30 cellular contexts compared by ENCODE assay signal in the genomic region with DNA sequence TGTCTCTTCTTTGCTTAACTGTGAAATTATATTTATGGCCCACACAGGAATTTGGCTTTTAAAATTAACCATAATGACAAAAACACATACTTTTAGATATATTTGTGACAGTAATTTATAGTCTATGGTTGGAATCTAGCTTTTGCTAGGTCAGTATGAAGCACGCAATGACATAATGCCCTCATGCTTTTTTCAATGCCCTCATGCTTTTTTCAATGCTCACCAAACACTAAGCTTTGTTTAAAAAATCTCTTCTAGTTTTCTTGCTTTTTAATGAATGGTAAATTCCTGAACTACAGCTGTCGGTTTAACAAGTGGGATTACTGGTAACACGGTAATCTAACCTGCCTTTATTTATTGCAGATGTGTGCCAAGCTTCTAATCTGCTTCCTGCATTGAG. TPM values are rescaled to one million over a fixed set of nuclear protein-coding genes. Genes with fewer than 3 reads are reported as not detected.
"Had no signal": no experiment of that assay in that cellular context is flagged by ENCODE, and none has a peak within 500 bp of the region (broad histone marks: within the 10 kb centered on the region; RNA-seq: fewer than 3 reads in every experiment).

No MANE protein-coding gene starts in this region.

- H3K4me3 Mint-ChIP-seq: dendritic cell treated with granulocyte-macrophage colony-stimulating factor and Interleukin-4, amounts not matched to agents 40 ng/mL and 50 ng/mL, for 4 days; effector memory CD8-positive, alpha-beta T cell; endodermal cell had no signal

- H3K9me3 Mint-ChIP-seq: dendritic cell treated with granulocyte-macrophage colony-stimulating factor and Interleukin-4, amounts not matched to agents 40 ng/mL and 50 ng/mL, for 4 days; effector memory CD8-positive, alpha-beta T cell; endodermal cell had no signal

- H3K27ac ChIP-seq: colonic mucosa, coronary artery, dorsolateral prefrontal cortex, epithelial cell of prostate, esophagus muscularis mucosa, esophagus squamous epithelium, foreskin keratinocyte, gastrocnemius medialis, gastroesophageal sphincter, heart left ventricle had no signal

- ATAC-seq: effector memory CD8-positive, alpha-beta T cell; esophagus mucosa; foreskin keratinocyte; gastrocnemius medialis; gastroesophageal sphincter had no signal

- H3K36me3 ChIP-seq: colonic mucosa had no signal

- H3K4me1 ChIP-seq: colonic mucosa, esophagus squamous epithelium, foreskin keratinocyte, gastrocnemius medialis, gastroesophageal sphincter had no signal

- H3K4me1 Mint-ChIP-seq: endodermal cell had no signal

- H3K9me3 ChIP-seq: colonic mucosa, esophagus muscularis mucosa, esophagus squamous epithelium, gastrocnemius medialis, gastroesophageal sphincter, heart left ventricle had no signal

- H3K27me3 ChIP-seq: colonic mucosa, dorsolateral prefrontal cortex, esophagus muscularis mucosa, esophagus squamous epithelium, foreskin keratinocyte, gastrocnemius medialis, gastroesophageal sphincter, heart left ventricle had no signal

- H3K27ac Mint-ChIP-seq: dendritic cell treated with granulocyte-macrophage colony-stimulating factor and Interleukin-4, amounts not matched to agents 40 ng/mL and 50 ng/mL, for 4 days; effector memory CD8-positive, alpha-beta T cell; endodermal cell had no signal

- H3K27me3 Mint-ChIP-seq: effector memory CD8-positive, alpha-beta T cell had no signal

- DNase-seq: colonic mucosa; cortex of kidney; dermis blood vessel endothelial cell; dorsolateral prefrontal cortex; effector CD4-positive, alpha-beta T cell; effector CD8-positive, alpha-beta T cell; effector memory CD4-positive, alpha-beta T cell; effector memory CD8-positive, alpha-beta T cell; endodermal cell; erythroblast; esophagus squamous epithelium; foreskin keratinocyte; foreskin melanocyte; gastrocnemius medialis; glutamatergic neuron; head of caudate nucleus; heart left ventricle had no signal

- H3K4me3 ChIP-seq: colonic mucosa, coronary artery, dorsolateral prefrontal cortex, esophagus muscularis mucosa, esophagus squamous epithelium, gastrocnemius medialis, gastroesophageal sphincter, heart left ventricle had no signal

RNA-seq across cellular contexts. Expression of gene CCN6, which starts 12.7 kb away (rescaled TPM):
- total RNA-seq: chondrocyte, colonic mucosa, dermis blood vessel endothelial cell, dermis microvascular lymphatic vessel endothelial cell, dorsolateral prefrontal cortex, endodermal cell, endothelial cell of umbilical vein, esophagus mucosa, esophagus muscularis mucosa, fibroblast of lung, fibroblast of villous mesenchyme, frontal cortex, gastrocnemius medialis, gastroesophageal sphincter, glomerular endothelial cell, heart left ventricle had no signal
- polyA plus RNA-seq: endothelial cell of umbilical vein, heart left ventricle had no signal
